ENCODE assay signal across 8 cellular contexts in genomic region chr12:106301611-106302321, GRCh38. TPM values are rescaled to one million over a fixed set of nuclear protein-coding genes. Genes with fewer than 3 reads are reported as not detected.
DNase-seq lines count a peak whose midpoint lies in the region; ATAC-seq and TF ChIP-seq lines count a peak whose summit lies in the region.

No MANE protein-coding gene starts in this region.

- no peak for TF ChIP-seq CTCF in Caco-2 (IDR thresholded peaks at IDR 0.05; ENCODE audit: insufficient read depth in 1 of 2, low read depth in 1 of 2, low read length in 1 of 2, severe bottlenecking in 1 of 2, unreplicated experiment in 1 of 2)
- no peak for TF ChIP-seq CTCF in osteoblast (IDR thresholded peaks at IDR 0.05; ENCODE audit: extremely low read depth, low read depth, low read length)
- TF ChIP-seq CTCF in type B pancreatic cell (conservative IDR thresholded peaks at IDR 0.05): no peak

- DNase-seq in Caco-2 (peak; percentile 45 to 60), RPMI8226 (peak; percentile 87), activated gamma-delta T cell treated with Interleukin-2 at 50 U/mL for 16 hours (peak; percentile 66), glomerular visceral epithelial cell (ENCODE audit: extremely low spot score) (peak; percentile 43), osteoblast (ENCODE audit: insufficient read length, low spot score, missing footprints) (peak; percentile 47), type B pancreatic cell (ENCODE audit: extremely low spot score, unreplicated experiment) (no peak)

- H3K4me3 Mint-ChIP-seq in Caco-2 (ENCODE audit: unreplicated experiment) (peak overlapping the region; percentile 92), type B pancreatic cell (peak overlapping the region; percentile 90)

- H3K9me3 ChIP-seq in Caco-2: no peaks in the 10 kb centered on the region
- no peaks in the 10 kb centered on the region for H3K9me3 ChIP-seq in HUES48 (ENCODE audit: control insufficient read depth, insufficient read depth, low read length)
- H3K9me3 ChIP-seq in osteoblast (ENCODE audit: low read depth, low read length): no peaks in the 10 kb centered on the region

- POLR2A ChIA-PET in Caco-2 (lab: Charles Lee): no interaction called here

- peaks cover 6% of the 10 kb centered on the region for H3K4me1 Mint-ChIP-seq in Caco-2 (ENCODE audit: low read depth, unreplicated experiment)
- peaks cover 14% of the 10 kb centered on the region for H3K4me1 Mint-ChIP-seq in type B pancreatic cell (ENCODE audit: unreplicated experiment)

- H3K27me3 Mint-ChIP-seq in Caco-2 (ENCODE audit: insufficient read depth, unreplicated experiment): no peaks in the 10 kb centered on the region
- no peaks in the 10 kb centered on the region for H3K27me3 Mint-ChIP-seq in type B pancreatic cell

- peak overlapping the region; percentile 67 for H3K27ac ChIP-seq in HUES48 (ENCODE audit: low read depth, low read length)
- H3K27ac ChIP-seq in osteoblast (ENCODE audit: low read depth, low read length): peak overlapping the region; percentile 52

- H3K36me3 ChIP-seq in Caco-2 (ENCODE audit: control insufficient read depth, insufficient read depth, low read length): no peaks in the 10 kb centered on the region
- H3K36me3 ChIP-seq in HUES48 (ENCODE audit: control insufficient read depth, insufficient read depth, low read length): no peaks in the 10 kb centered on the region
- no peaks in the 10 kb centered on the region for H3K36me3 ChIP-seq in osteoblast (ENCODE audit: insufficient read depth, low read length)

- no TSS peak for BruUV-seq in Caco-2 (replicated peaks; lab: Mats Ljungman, UMichigan)

- intact Hi-C loops in Caco-2 (cut with micrococcal nuclease; ENCODE audit: unreplicated experiment): loop anchor here (2.0 kb wide), 1 partner anchor 57 kb away; no protein-coding TSS in a partner anchor

- peaks cover 7% of the 10 kb centered on the region for H3K79me2 ChIP-seq in osteoblast (ENCODE audit: insufficient read depth, low read length)

- H3K27me3 ChIP-seq in Caco-2 (replicated peaks; ENCODE audit: control insufficient read depth, insufficient read depth, low read length) (no peaks in the 10 kb centered on the region), HUES48 (ENCODE audit: control insufficient read depth, insufficient read depth, low read length) (no peaks in the 10 kb centered on the region), osteoblast (ENCODE audit: insufficient read depth, low read length) (no peaks in the 10 kb centered on the region)

- no peaks in the 10 kb centered on the region for H3K36me3 Mint-ChIP-seq in Caco-2 (ENCODE audit: insufficient read depth, unreplicated experiment)
- no peaks in the 10 kb centered on the region for H3K36me3 Mint-ChIP-seq in type B pancreatic cell

- H3K9me3 Mint-ChIP-seq in Caco-2 (ENCODE audit: unreplicated experiment) (no peaks in the 10 kb centered on the region), type B pancreatic cell (no peaks in the 10 kb centered on the region)

- peak overlapping the region; percentile 57 for H3K4me3 ChIP-seq in Caco-2 (ENCODE audit: low read depth, low read length)
- peak overlapping the region; percentile 83 for H3K4me3 ChIP-seq in HUES48 (ENCODE audit: low read depth, low read length)
- H3K4me3 ChIP-seq in osteoblast (ENCODE audit: insufficient read depth, low read length): peak overlapping the region; percentile 97

- peaks cover 17% of the 10 kb centered on the region for H3K4me1 ChIP-seq in Caco-2
- H3K4me1 ChIP-seq in HUES48 (ENCODE audit: control insufficient read depth, insufficient read depth, low read length): peaks cover 24% of the 10 kb centered on the region
- H3K4me1 ChIP-seq in osteoblast (ENCODE audit: insufficient read depth, low read length): peaks cover 15% of the 10 kb centered on the region

- peak overlapping the region; percentile 100 for H3K27ac Mint-ChIP-seq in Caco-2 (ENCODE audit: unreplicated experiment)
- H3K27ac Mint-ChIP-seq in type B pancreatic cell: peak overlapping the region; percentile 93

- no peaks in the 10 kb centered on the region for H4K20me1 ChIP-seq in osteoblast (ENCODE audit: insufficient read depth, low read length)

- peak overlapping the region; percentile 60; the same call in 1 of the 2 replicates for H3K9ac ChIP-seq in HUES48 (ENCODE audit: low read depth, low read length)

- peak overlapping the region; percentile 96 for H3K4me2 ChIP-seq in osteoblast (ENCODE audit: insufficient read depth, low read length)

- peak; percentile 56 for ATAC-seq in GM21390 (IDR thresholded peaks at IDR 0.05; ENCODE audit: unreplicated experiment)

- peak overlapping the region; percentile 92 for H2AFZ ChIP-seq in osteoblast (ENCODE audit: low read length)

- CTCF ChIA-PET in Caco-2 (lab: Charles Lee): interaction anchor here (1.0 kb wide), 1 partner anchor 44 kb away, joined by 4 read pairs; no protein-coding TSS in a partner anchor

RNA-seq across cellular contexts. Expression of gene TCP11L2, which starts 0.8 kb away (rescaled TPM):
- total RNA-seq in Caco-2 (2022) (7.7 and 11.8 TPM in 2 replicates), osteoblast (104 and 109 TPM in 2 replicates), type B pancreatic cell (ENCODE audit: low replicate concordance) (12.3 and 21.8 TPM in 2 replicates)

RNA-seq across cellular contexts. Expression of gene CKAP4, which starts 53.9 kb away (rescaled TPM):
- total RNA-seq in Caco-2 (2022) (60.8 and 63.1 TPM in 2 replicates), osteoblast (184 TPM in 2 replicates), type B pancreatic cell (ENCODE audit: low replicate concordance) (90.5 and 95.9 TPM in 2 replicates)

RNA-seq across cellular contexts. Expression of gene POLR3B, which starts 55.8 kb away (rescaled TPM):
- total RNA-seq in Caco-2 (2022): 13.7 and 13.9 TPM in 2 replicates
- 11.9 and 13.8 TPM in 2 replicates for total RNA-seq in osteoblast
- total RNA-seq in type B pancreatic cell (ENCODE audit: low replicate concordance): 13.6 and 14.5 TPM in 2 replicates
